In the genomic region with DNA sequence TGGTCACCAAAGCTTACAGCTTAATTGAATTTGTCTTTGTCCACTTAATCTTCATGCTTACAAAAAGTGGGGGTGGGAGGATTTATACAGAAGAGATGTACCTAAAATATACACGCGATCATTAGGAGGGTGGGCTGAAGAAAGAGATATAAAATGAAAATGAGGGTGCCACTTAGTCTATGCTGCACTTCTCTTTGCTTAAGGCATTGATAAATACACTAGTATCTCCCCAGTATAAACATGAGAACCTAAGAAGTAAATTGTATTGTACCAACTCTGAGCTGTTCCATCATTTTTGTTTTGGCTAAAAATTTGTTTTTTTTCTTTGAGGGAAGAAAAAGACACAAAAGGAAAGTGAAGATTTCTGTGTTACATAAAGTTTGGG, we compare ENCODE assay signal across 14 cellular contexts.
DNase-seq lines count a peak whose midpoint lies in the region; ATAC-seq and TF ChIP-seq lines count a peak whose summit lies in the region.
"Had no signal": no experiment of that assay in that cellular context is flagged by ENCODE, and none has a peak within 500 bp of the region (broad histone marks: within the 10 kb centered on the region; RNA-seq: fewer than 3 reads in every experiment).

No MANE protein-coding gene starts in this region.

- H3K27me3 Mint-ChIP-seq in WTC11 (ENCODE audit: low read depth), result peaks cover 35% of the 10 kb centered on the region
- no peaks in the 10 kb centered on the region for H3K27me3 Mint-ChIP-seq in progenitor cell of endocrine pancreas
- H3K27me3 Mint-ChIP-seq in stimulated activated memory B cell treated with anti-CD40 and anti-IgM and Interleukin-4, amounts not matched to agents 10 μg/mL and 1 μg/mL and 100 μg/mL, for 72 hours, result no peaks in the 10 kb centered on the region

- H3K27ac ChIP-seq in HEK293 (ENCODE audit: extremely low read depth, low read depth, low read length) (peak overlapping the region; percentile 29), iPS-20b (ENCODE audit: low read length) (peak overlapping the region; percentile 58)

- no peaks in the 10 kb centered on the region for H3K9me3 ChIP-seq in HEK293 (ENCODE audit: control insufficient read depth, insufficient read depth, low read depth, low read length)
- no peaks in the 10 kb centered on the region for H3K9me3 ChIP-seq in iPS-20b (ENCODE audit: insufficient read depth, low read depth, low read length)

- DNase-seq in WTC11 (ENCODE audit: low spot score) (no peak), progenitor cell of endocrine pancreas (ENCODE audit: low spot score, unreplicated experiment) (no peak), posterior vena cava (ENCODE audit: low spot score) (no peak)
- DNase-seq in effector CD8-positive, alpha-beta T cell (lab: John Stamatoyannopoulos, UW), result no peak
- DNase-seq: activated CD4-positive, alpha-beta T cell treated with anti-CD3 and anti-CD28 coated beads, Interleukin-2, amount 50 U/mL, for 1 hour; C1 segment of cervical spinal cord; GF-D8; stimulated activated CD4-positive, alpha-beta T cell treated with anti-CD3 and anti-CD28 coated beads, Interleukin-4, amount 100 ng/mL, for 1 hour had no signal

- TF ChIP-seq CTCF in HEK293 (tag by site-specific recombination; IDR thresholded peaks at IDR 0.05), result no peak
- TF ChIP-seq CTCF in WTC11 (IDR thresholded peaks at IDR 0.05), result no peak
- TF ChIP-seq CTCF in progenitor cell of endocrine pancreas (IDR thresholded peaks at IDR 0.05; ENCODE audit: unreplicated experiment), result no peak

- POLR2A ChIA-PET in HEK293 (lab: Yijun Ruan, JAX) (no interaction called here), WTC11 (lab: Charles Lee) (interaction anchor here (0.7 to 0.8 kb wide), 2 partner anchors 28 to 125 kb away, joined by 3 read pairs; no protein-coding TSS in a partner anchor)

- no peaks in the 10 kb centered on the region for H3K9me3 Mint-ChIP-seq in WTC11
- H3K9me3 Mint-ChIP-seq in progenitor cell of endocrine pancreas (ENCODE audit: low read depth), result no peaks in the 10 kb centered on the region
- H3K9me3 Mint-ChIP-seq in stimulated activated memory B cell treated with anti-CD40 and anti-IgM and Interleukin-4, amounts not matched to agents 10 μg/mL and 1 μg/mL and 100 μg/mL, for 72 hours, result no peaks in the 10 kb centered on the region
- H3K9me3 Mint-ChIP-seq: stimulated activated effector memory CD8-positive, alpha-beta T cell treated with anti-CD3 and anti-CD28 coated beads, Interleukin-12 subunit alpha, Interleukin-12 subunit beta, amount 100 ng/mL, for 72 hours; T-helper 1 cell treated with Interleukin-12 subunit alpha and Interleukin-12 subunit beta and Interleukin-4 antibody, amounts not matched to agents 30 μg/mL and 1 μg/mL, for 36 hours had no signal

- H3K27ac Mint-ChIP-seq in WTC11, result peak overlapping the region; percentile 96
- H3K27ac Mint-ChIP-seq in progenitor cell of endocrine pancreas, result peak overlapping the region; percentile 94
- H3K27ac Mint-ChIP-seq in stimulated activated memory B cell treated with anti-CD40 and anti-IgM and Interleukin-4, amounts not matched to agents 10 μg/mL and 1 μg/mL and 100 μg/mL, for 72 hours, result no peak overlapping the region
- H3K27ac Mint-ChIP-seq: stimulated activated effector memory CD8-positive, alpha-beta T cell treated with anti-CD3 and anti-CD28 coated beads, Interleukin-12 subunit alpha, Interleukin-12 subunit beta, amount 100 ng/mL, for 72 hours; T-helper 1 cell treated with Interleukin-12 subunit alpha and Interleukin-12 subunit beta and Interleukin-4 antibody, amounts not matched to agents 30 μg/mL and 1 μg/mL, for 36 hours had no signal

- H3K4me1 Mint-ChIP-seq in WTC11, result peaks cover 45% of the 10 kb centered on the region
- peaks cover 29% of the 10 kb centered on the region for H3K4me1 Mint-ChIP-seq in progenitor cell of endocrine pancreas (ENCODE audit: low read depth)
- peaks cover 14% of the 10 kb centered on the region for H3K4me1 Mint-ChIP-seq in stimulated activated memory B cell treated with anti-CD40 and anti-IgM and Interleukin-4, amounts not matched to agents 10 μg/mL and 1 μg/mL and 100 μg/mL, for 72 hours
- H3K4me1 Mint-ChIP-seq: stimulated activated effector memory CD8-positive, alpha-beta T cell treated with anti-CD3 and anti-CD28 coated beads, Interleukin-12 subunit alpha, Interleukin-12 subunit beta, amount 100 ng/mL, for 72 hours had no signal

- intact Hi-C loops in posterior vena cava (cut with DNase I), result loop anchor here in 1 of 2 donors (5.0 kb wide), 1 partner anchor 432 kb away; no protein-coding TSS in a partner anchor

- H3K27me3 ChIP-seq in iPS-20b (ENCODE audit: insufficient read depth, low read length), result no peaks in the 10 kb centered on the region

- ATAC-seq in WTC11, result no peak
- ATAC-seq in stimulated activated memory B cell treated with anti-CD40 and anti-IgM and Interleukin-4, amounts not matched to agents 10 μg/mL and 1 μg/mL and 100 μg/mL, for 72 hours, result no peak
- no peak for ATAC-seq in GM19328 (IDR thresholded peaks at IDR 0.05; ENCODE audit: unreplicated experiment)
- ATAC-seq: stimulated activated effector memory CD8-positive, alpha-beta T cell treated with anti-CD3 and anti-CD28 coated beads, Interleukin-12 subunit alpha, Interleukin-12 subunit beta, amount 100 ng/mL, for 72 hours had no signal

- H3K4me3 Mint-ChIP-seq in WTC11, result peak overlapping the region; percentile 45
- peak overlapping the region; percentile 42 for H3K4me3 Mint-ChIP-seq in progenitor cell of endocrine pancreas (ENCODE audit: low read depth)
- H3K4me3 Mint-ChIP-seq in stimulated activated memory B cell treated with anti-CD40 and anti-IgM and Interleukin-4, amounts not matched to agents 10 μg/mL and 1 μg/mL and 100 μg/mL, for 72 hours, result no peak overlapping the region
- H3K4me3 Mint-ChIP-seq: stimulated activated effector memory CD8-positive, alpha-beta T cell treated with anti-CD3 and anti-CD28 coated beads, Interleukin-12 subunit alpha, Interleukin-12 subunit beta, amount 100 ng/mL, for 72 hours; T-helper 1 cell treated with Interleukin-12 subunit alpha and Interleukin-12 subunit beta and Interleukin-4 antibody, amounts not matched to agents 30 μg/mL and 1 μg/mL, for 36 hours had no signal

- H3K36me3 Mint-ChIP-seq in WTC11 (0 out of 2 replicates have a peak, but pooled peaks cover 2% of the 10 kb centered on the region), progenitor cell of endocrine pancreas (ENCODE audit: insufficient read depth) (no peaks in the 10 kb centered on the region)
- no peaks in the 10 kb centered on the region for H3K36me3 Mint-ChIP-seq in stimulated activated memory B cell treated with anti-CD40 and anti-IgM and Interleukin-4, amounts not matched to agents 10 μg/mL and 1 μg/mL and 100 μg/mL, for 72 hours
- H3K36me3 Mint-ChIP-seq: stimulated activated effector memory CD8-positive, alpha-beta T cell treated with anti-CD3 and anti-CD28 coated beads, Interleukin-12 subunit alpha, Interleukin-12 subunit beta, amount 100 ng/mL, for 72 hours had no signal

- H3K9ac ChIP-seq in iPS-20b (ENCODE audit: low read depth, low read length), result peak overlapping the region; percentile 68; the same call in 1 of the 2 replicates

- peaks cover 4% of the 10 kb centered on the region for H3K4me1 ChIP-seq in HEK293 (ENCODE audit: control insufficient read depth, insufficient read depth, low read length)
- H3K4me1 ChIP-seq in iPS-20b (ENCODE audit: insufficient read depth, low read length), result peaks cover 30% of the 10 kb centered on the region

- CTCF ChIA-PET in HEK293 (lab: Yijun Ruan, JAX), result interaction anchor here (0.7 kb wide), 2 partner anchors 116 to 162 kb away, joined by 3 to 4 read pairs; no protein-coding TSS in a partner anchor
- CTCF ChIA-PET in WTC11 (lab: Charles Lee), result interaction anchor here (0.9 to 1.5 kb wide), 4 partner anchors 10 to 178 kb away, joined by 3 read pairs; no protein-coding TSS in a partner anchor

- H3K4me3 ChIP-seq in HEK293 (ENCODE audit: low read depth, low read length) (no peak overlapping the region), iPS-20b (ENCODE audit: low read length) (peak overlapping the region; percentile 42; the same call in 1 of the 2 replicates)

- H3K36me3 ChIP-seq in HEK293 (ENCODE audit: control insufficient read depth in 2 of 2, insufficient read depth in 1 of 2, low read length in 2 of 2), result no peaks in the 10 kb centered on the region
- no peaks in the 10 kb centered on the region for H3K36me3 ChIP-seq in iPS-20b (ENCODE audit: insufficient read depth, low read depth, low read length)

TF ChIP-seq in HEK293, 187 proteins besides CTCF, POLR2A, EP300 and RAD21 (continues in another document):
- TF ChIP-seq ZNF654 (tag by site-specific recombination; IDR thresholded peaks at IDR 0.05; ENCODE audit: low read depth), result no peak
- TF ChIP-seq ZNF10 (tag by site-specific recombination; IDR thresholded peaks at IDR 0.05), result no peak
- no peak for TF ChIP-seq OVOL3 (tag by site-specific recombination; IDR thresholded peaks at IDR 0.05)
- no peak for TF ChIP-seq ZNF48 (tag by site-specific recombination; IDR thresholded peaks at IDR 0.05)
- no peak for TF ChIP-seq ZFP41 (tag by site-specific recombination; IDR thresholded peaks at IDR 0.05; ENCODE audit: borderline replicate concordance)

TF ChIP-seq in WTC11, 78 proteins besides CTCF, POLR2A, EP300 and RAD21 (continues in another document):
- TF ChIP-seq, protein P1, sequence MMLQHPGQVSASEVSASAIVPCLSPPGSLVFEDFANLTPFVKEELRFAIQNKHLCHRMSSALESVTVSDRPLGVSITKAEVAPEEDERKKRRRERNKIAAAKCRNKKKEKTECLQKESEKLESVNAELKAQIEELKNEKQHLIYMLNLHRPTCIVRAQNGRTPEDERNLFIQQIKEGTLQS (CRISPR knock-in tag; conservative IDR thresholded peaks at IDR 0.05), result no peak
- TF ChIP-seq, protein P2, sequence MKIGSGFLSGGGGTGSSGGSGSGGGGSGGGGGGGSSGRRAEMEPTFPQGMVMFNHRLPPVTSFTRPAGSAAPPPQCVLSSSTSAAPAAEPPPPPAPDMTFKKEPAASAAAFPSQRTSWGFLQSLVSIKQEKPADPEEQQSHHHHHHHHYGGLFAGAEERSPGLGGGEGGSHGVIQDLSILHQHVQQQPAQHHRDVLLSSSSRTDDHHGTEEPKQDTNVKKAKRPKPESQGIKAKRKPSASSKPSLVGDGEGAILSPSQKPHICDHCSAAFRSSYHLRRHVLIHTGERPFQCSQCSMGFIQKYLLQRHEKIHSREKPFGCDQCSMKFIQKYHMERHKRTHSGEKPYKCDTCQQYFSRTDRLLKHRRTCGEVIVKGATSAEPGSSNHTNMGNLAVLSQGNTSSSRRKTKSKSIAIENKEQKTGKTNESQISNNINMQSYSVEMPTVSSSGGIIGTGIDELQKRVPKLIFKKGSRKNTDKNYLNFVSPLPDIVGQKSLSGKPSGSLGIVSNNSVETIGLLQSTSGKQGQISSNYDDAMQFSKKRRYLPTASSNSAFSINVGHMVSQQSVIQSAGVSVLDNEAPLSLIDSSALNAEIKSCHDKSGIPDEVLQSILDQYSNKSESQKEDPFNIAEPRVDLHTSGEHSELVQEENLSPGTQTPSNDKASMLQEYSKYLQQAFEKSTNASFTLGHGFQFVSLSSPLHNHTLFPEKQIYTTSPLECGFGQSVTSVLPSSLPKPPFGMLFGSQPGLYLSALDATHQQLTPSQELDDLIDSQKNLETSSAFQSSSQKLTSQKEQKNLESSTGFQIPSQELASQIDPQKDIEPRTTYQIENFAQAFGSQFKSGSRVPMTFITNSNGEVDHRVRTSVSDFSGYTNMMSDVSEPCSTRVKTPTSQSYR (CRISPR knock-in tag; IDR thresholded peaks at IDR 0.05), result no peak
